27 cellular contexts compared by ENCODE assay signal in genomic region chr22:48248901-48249455, GRCh38.
"Had no signal": no experiment of that assay in that cellular context is flagged by ENCODE, and none has a peak within 500 bp of the region (broad histone marks: within the 10 kb centered on the region; RNA-seq: fewer than 3 reads in every experiment).

No MANE protein-coding gene starts in this region.

- H3K4me1 ChIP-seq: adrenal gland, body of pancreas, breast epithelium, SJCRH30 had no signal

- H3K9me3 ChIP-seq: adrenal gland, body of pancreas, breast epithelium, SJCRH30, SK-N-SH had no signal

- DNase-seq: activated CD4-positive, alpha-beta T cell treated with anti-CD3 and anti-CD28 coated beads, Interleukin-2, amount 10 ng/mL, durations not matched to agents 24 days and 14 days; activated CD4-positive, alpha-beta T cell treated with anti-CD3 and anti-CD28 coated beads, Interleukin-2, amount 50 U/mL, for 4 hours; activated CD8-positive, alpha-beta T cell treated with anti-CD3 and anti-CD28 coated beads for 36 hours; activated gamma-delta T cell treated with Interleukin-2 at 50 U/mL for 16 hours; activated naive CD4-positive, alpha-beta T cell treated with anti-CD3 and anti-CD28 coated beads for 36 hours; activated T-cell treated with anti-CD3 and anti-CD28 coated beads, Interleukin-2, amount 50 U/mL, for 1 hour; activated T-cell treated with anti-CD3 and anti-CD28 coated beads, Interleukin-2, amount 50 U/mL, for 72 hours; adrenal gland; body of pancreas; caudate nucleus; NCI-H1092 treated with DMSO at 0.1 percent for 48 hours; NCI-H1417; NCI-H146; NCI-H187 treated with DMSO at 0.1 percent for 48 hours; NCI-H2081; NCI-H226; NCI-H446 treated with DMSO at 0.1 percent for 48 hours; NCI-H524; NCI-H69; SHP77; SJCRH30; SK-N-SH had no signal

- H3K9ac ChIP-seq: KMS-11, SK-N-SH had no signal

- ATAC-seq: activated CD8-positive, alpha-beta T cell treated with anti-CD3 and anti-CD28 coated beads for 36 hours; activated naive CD4-positive, alpha-beta T cell treated with anti-CD3 and anti-CD28 coated beads, Interleukin-2, amount 50 U/mL, for 72 hours; activated T-cell treated with anti-CD3 and anti-CD28 coated beads, Interleukin-2, amount 50 U/mL, for 72 hours; activated T-helper 17 cell treated with anti-CD3 and anti-CD28 coated beads, Interleukin-2, amount 50 U/mL, for 72 hours; body of pancreas; Panc1 had no signal

- H3K36me3 ChIP-seq: adrenal gland, breast epithelium, SJCRH30 had no signal

- H3K27ac ChIP-seq: adrenal gland, body of pancreas, breast epithelium, KMS-11, SJCRH30 had no signal

- H3K27me3 ChIP-seq: adrenal gland, body of pancreas had no signal

- H3K4me2 ChIP-seq: KMS-11, SK-N-SH had no signal

- H3K4me3 ChIP-seq: adrenal gland, body of pancreas, breast epithelium, SJCRH30 had no signal
